Comparison of ENCODE assay signal across 1 cellular context in genomic region chr20:5078399-5078958, GRCh38.
A peak's percentile ranks its signal among the peaks of the same experiment; 100 is the strongest.
TF ChIP-seq lines count a peak whose summit lies in the region.

No MANE protein-coding gene starts in this region.

TF ChIP-seq in HepG2, 621 proteins besides CTCF, POLR2A, EP300 and RAD21 (continues in another document):
- TF ChIP-seq ZGPAT (CRISPR knock-in tag; IDR thresholded peaks at IDR 0.05) (peak; percentile 39; the same call in 1 of the 2 replicates), HOXA9 (CRISPR knock-in tag; IDR thresholded peaks at IDR 0.05; ENCODE audit: borderline replicate concordance) (no peak), ZNF580 (CRISPR knock-in tag; IDR thresholded peaks at IDR 0.05; ENCODE audit: borderline replicate concordance, low read depth) (no peak), ZNF746 (CRISPR knock-in tag; IDR thresholded peaks at IDR 0.05) (no peak), ZFP37 (CRISPR knock-in tag; IDR thresholded peaks at IDR 0.05; ENCODE audit: borderline replicate concordance) (no peak), SKI (IDR thresholded peaks at IDR 0.05; ENCODE audit: partially characterized antibody) (no peak), ZNF343 (CRISPR knock-in tag; IDR thresholded peaks at IDR 0.05) (no peak), ZKSCAN1 (IDR thresholded peaks at IDR 0.05; ENCODE audit: low read length) (no peak), MZF1 (CRISPR knock-in tag; IDR thresholded peaks at IDR 0.05; ENCODE audit: borderline replicate concordance) (no peak), SALL1 (CRISPR knock-in tag; IDR thresholded peaks at IDR 0.05) (peak; percentile 53), ZBTB42 (CRISPR knock-in tag; IDR thresholded peaks at IDR 0.05) (no peak), ZNF276 (CRISPR knock-in tag; IDR thresholded peaks at IDR 0.05; ENCODE audit: low read depth) (no peak), RERE (CRISPR knock-in tag; IDR thresholded peaks at IDR 0.05; ENCODE audit: low read depth) (no peak), FOXO4 (CRISPR knock-in tag; conservative IDR thresholded peaks at IDR 0.05) (no peak), GABPA (IDR thresholded peaks at IDR 0.05; ENCODE audit: low read depth, low read length) (no peak), GABPA (CRISPR knock-in tag; IDR thresholded peaks at IDR 0.05; ENCODE audit: low read depth) (no peak), NFKB2 (CRISPR knock-in tag; IDR thresholded peaks at IDR 0.05; ENCODE audit: borderline replicate concordance) (no peak), ZFYVE20 (CRISPR knock-in tag; IDR thresholded peaks at IDR 0.05; ENCODE audit: borderline replicate concordance, low read depth) (no peak), JDP2 (CRISPR knock-in tag; IDR thresholded peaks at IDR 0.05; ENCODE audit: borderline replicate concordance) (no peak), ZNF484 (CRISPR knock-in tag; IDR thresholded peaks at IDR 0.05; ENCODE audit: borderline replicate concordance, low read depth) (no peak), SRSF1 (optimal IDR thresholded peaks at IDR 0.05; ENCODE audit: low read depth, low read length) (no peak), ATF2 (CRISPR knock-in tag; IDR thresholded peaks at IDR 0.05) (no peak), ZNF274 (CRISPR knock-in tag; IDR thresholded peaks at IDR 0.05) (no peak), PPARG (CRISPR knock-in tag; conservative IDR thresholded peaks at IDR 0.05) (no peak), SAFB2 (CRISPR knock-in tag; IDR thresholded peaks at IDR 0.05; ENCODE audit: borderline replicate concordance, low read depth) (no peak), ZFAT (CRISPR knock-in tag; conservative IDR thresholded peaks at IDR 0.05) (no peak), HNF4G (IDR thresholded peaks at IDR 0.05; ENCODE audit: borderline replicate concordance, low read depth, low read length) (no peak), HNF4G (CRISPR knock-in tag; IDR thresholded peaks at IDR 0.05; ENCODE audit: borderline replicate concordance, low read depth) (no peak), SAP130 (CRISPR knock-in tag; IDR thresholded peaks at IDR 0.05; ENCODE audit: low read depth) (peak; percentile 57), HOXA5 (CRISPR knock-in tag; IDR thresholded peaks at IDR 0.05) (no peak), ZNF280B (CRISPR knock-in tag; IDR thresholded peaks at IDR 0.05; ENCODE audit: borderline replicate concordance) (no peak), ZNF788 (CRISPR knock-in tag; IDR thresholded peaks at IDR 0.05; ENCODE audit: borderline replicate concordance) (0 out of 2 replicates have a peak, but pooled peaks have one; percentile 22), ZNF264 (CRISPR knock-in tag; IDR thresholded peaks at IDR 0.05) (no peak), NR2F1 (CRISPR knock-in tag; IDR thresholded peaks at IDR 0.05) (no peak), RFXAP (CRISPR knock-in tag; IDR thresholded peaks at IDR 0.05; ENCODE audit: borderline replicate concordance) (0 out of 2 replicates have a peak, but pooled peaks have one; percentile 23), MIER2 (CRISPR knock-in tag; IDR thresholded peaks at IDR 0.05) (no peak), ZNF335 (CRISPR knock-in tag; IDR thresholded peaks at IDR 0.05) (no peak), ATF1 (CRISPR knock-in tag; IDR thresholded peaks at IDR 0.05) (no peak), TBL1XR1 (IDR thresholded peaks at IDR 0.05; ENCODE audit: borderline replicate concordance, low read length, partially characterized antibody) (peak; percentile 12), SALL2 (CRISPR knock-in tag; IDR thresholded peaks at IDR 0.05) (no peak), HNF1A (IDR thresholded peaks at IDR 0.05; ENCODE audit: low read depth) (no peak), HNF1A (CRISPR knock-in tag; IDR thresholded peaks at IDR 0.05; ENCODE audit: borderline replicate concordance) (no peak), NCOA5 (CRISPR knock-in tag; IDR thresholded peaks at IDR 0.05) (no peak), KLF12 (CRISPR knock-in tag; IDR thresholded peaks at IDR 0.05; ENCODE audit: borderline replicate concordance) (no peak), KMT2A (CRISPR knock-in tag; IDR thresholded peaks at IDR 0.05) (peak; percentile 82; the same call in 1 of the 2 replicates), STAG1 (CRISPR knock-in tag; IDR thresholded peaks at IDR 0.05) (0 out of 2 replicates have a peak, but pooled peaks have one; percentile 4), YEATS2 (CRISPR knock-in tag; IDR thresholded peaks at IDR 0.05; ENCODE audit: borderline replicate concordance) (no peak), SSRP1 (CRISPR knock-in tag; IDR thresholded peaks at IDR 0.05) (no peak), SRY (CRISPR knock-in tag; IDR thresholded peaks at IDR 0.05) (no peak), TEF (CRISPR knock-in tag; IDR thresholded peaks at IDR 0.05) (no peak), GPN1 (CRISPR knock-in tag; IDR thresholded peaks at IDR 0.05; ENCODE audit: borderline replicate concordance) (no peak)
